Comparison of ENCODE assay signal across 8 cellular contexts in genomic region chr2:111884592-111884964, GRCh38. TPM values are rescaled to one million over a fixed set of nuclear protein-coding genes. Genes with fewer than 3 reads are reported as not detected.
DNase-seq lines count a peak whose midpoint lies in the region; ATAC-seq, FAIRE-seq and TF ChIP-seq lines count a peak whose summit lies in the region.

No MANE protein-coding gene starts in this region.

- peak overlapping the region; percentile 7 to 93 for H3K9ac ChIP-seq in kidney (ENCODE audit: low read length in 2 of 2)

- ATAC-seq in activated naive CD8-positive, alpha-beta T cell treated with anti-CD3 and anti-CD28 coated beads, Interleukin-2, amount 10 ng/mL, durations not matched to agents 7 days and 5 days (ENCODE audit: low read depth), result no peak
- no peak for ATAC-seq in GM21360 (IDR thresholded peaks at IDR 0.05; ENCODE audit: unreplicated experiment)

- POLR2A ChIA-PET in activated naive CD8-positive, alpha-beta T cell treated with anti-CD3 and anti-CD28 coated beads, Interleukin-2, amount 10 ng/mL, durations not matched to agents 7 days and 5 days (lab: Charles Lee), result interaction anchor here (1.4 to 1.9 kb wide), 2 partner anchors 13 to 171 kb away, joined by 4 to 15 read pairs; partner anchors contain the start of genes MERTK and TMEM87B

- no peaks in the 10 kb centered on the region for H3K9me3 Mint-ChIP-seq in HFFc6
- H3K9me3 Mint-ChIP-seq in activated naive CD8-positive, alpha-beta T cell treated with anti-CD3 and anti-CD28 coated beads, Interleukin-2, amount 10 ng/mL, durations not matched to agents 7 days and 5 days, result no peaks in the 10 kb centered on the region

- peaks cover 4% of the 10 kb centered on the region; the same call in 1 of the 2 replicates for H3K4me1 Mint-ChIP-seq in HFFc6 (ENCODE audit: low read depth)
- peaks cover 16% of the 10 kb centered on the region for H3K4me1 Mint-ChIP-seq in activated naive CD8-positive, alpha-beta T cell treated with anti-CD3 and anti-CD28 coated beads, Interleukin-2, amount 10 ng/mL, durations not matched to agents 7 days and 5 days

- no peaks in the 10 kb centered on the region for H3K4me1 ChIP-seq in kidney (ENCODE audit: control insufficient read depth in 1 of 2, insufficient read depth in 1 of 2, low read depth in 1 of 2, low read length in 2 of 2)
- no peaks in the 10 kb centered on the region for H3K4me1 ChIP-seq in testis

- H3K36me3 ChIP-seq in kidney (ENCODE audit: control insufficient read depth in 1 of 2, insufficient read depth in 2 of 2, low read length in 2 of 2), result no peaks in the 10 kb centered on the region
- no peaks in the 10 kb centered on the region for H3K36me3 ChIP-seq in testis (ENCODE audit: low read depth, missing control alignments)

- TF ChIP-seq CTCF in C4-2B (conservative IDR thresholded peaks at IDR 0.05) (no peak), HFFc6 (IDR thresholded peaks at IDR 0.05) (no peak), kidney (IDR thresholded peaks at IDR 0.05; ENCODE audit: borderline replicate concordance, extremely low read depth, insufficient read depth) (no peak), testis (IDR thresholded peaks at IDR 0.05) (no peak)

- DNase-seq in HFFc6 (no peak), kidney (no peak), testis (no peak), foreskin melanocyte (no peak)
- peak; percentile 43 for DNase-seq in activated naive CD8-positive, alpha-beta T cell treated with anti-CD3 and anti-CD28 coated beads, Interleukin-2, amount 10 ng/mL, durations not matched to agents 7 days and 5 days
- no peak for DNase-seq in effector CD4-positive, alpha-beta T cell

- H3K27me3 ChIP-seq in testis, result no peaks in the 10 kb centered on the region

- peak overlapping the region; percentile 81 to 95 for H3K4me3 ChIP-seq in kidney (ENCODE audit: low read length in 2 of 2)
- peak overlapping the region; percentile 90 to 97 for H3K4me3 ChIP-seq in testis

- H3K36me3 Mint-ChIP-seq in HFFc6 (ENCODE audit: low read depth), result no peaks in the 10 kb centered on the region
- H3K36me3 Mint-ChIP-seq in activated naive CD8-positive, alpha-beta T cell treated with anti-CD3 and anti-CD28 coated beads, Interleukin-2, amount 10 ng/mL, durations not matched to agents 7 days and 5 days, result peaks cover 2% of the 10 kb centered on the region

- no peak for FAIRE-seq in kidney (lab: Jason Lieb, UNC)

- TF ChIP-seq POLR2A in testis (IDR thresholded peaks at IDR 0.05), result no peak

- peak overlapping the region; percentile 84 for H3K27ac Mint-ChIP-seq in HFFc6
- peak overlapping the region; percentile 88 for H3K27ac Mint-ChIP-seq in activated naive CD8-positive, alpha-beta T cell treated with anti-CD3 and anti-CD28 coated beads, Interleukin-2, amount 10 ng/mL, durations not matched to agents 7 days and 5 days

- H3K27me3 Mint-ChIP-seq in HFFc6 (ENCODE audit: insufficient read depth), result no peaks in the 10 kb centered on the region
- H3K27me3 Mint-ChIP-seq in activated naive CD8-positive, alpha-beta T cell treated with anti-CD3 and anti-CD28 coated beads, Interleukin-2, amount 10 ng/mL, durations not matched to agents 7 days and 5 days, result no peaks in the 10 kb centered on the region

- intact Hi-C loops in kidney (cut with DNase I), result no loop called here
- intact Hi-C loops in testis (cut with DNase I; ENCODE audit: low total_unique reads), result no loop called here

- H3K27ac ChIP-seq in C4-2B (peak overlapping the region; percentile 96), kidney (ENCODE audit: low read depth in 2 of 2, low read length in 2 of 2) (peak overlapping the region; percentile 61 to 64), testis (peak overlapping the region; percentile 78 to 87)

- peak overlapping the region; percentile 94 for H3K4me3 Mint-ChIP-seq in HFFc6
- peak overlapping the region; percentile 96 for H3K4me3 Mint-ChIP-seq in activated naive CD8-positive, alpha-beta T cell treated with anti-CD3 and anti-CD28 coated beads, Interleukin-2, amount 10 ng/mL, durations not matched to agents 7 days and 5 days

- H3K9me3 ChIP-seq in kidney (ENCODE audit: control insufficient read depth in 1 of 2, low read length in 2 of 2), result no peaks in the 10 kb centered on the region
- H3K9me3 ChIP-seq in testis, result no peaks in the 10 kb centered on the region

- 16 to 20% methylated on average over 10 to 11 of the region's 11 CpGs for WGBS in testis, 2 donors

RNA-seq across cellular contexts. Expression of gene ANAPC1, which starts 0.6 kb away (rescaled TPM):
- total RNA-seq in HFFc6 (2021; fragmentation: NEBNext Ultra II Directional; extraction: Animal tissue kit (Norgen Biotek cat#: 25700)), result 10 to 100 TPM; 30.6 to 42.8 (median 38.0) TPM
- total RNA-seq in activated naive CD8-positive, alpha-beta T cell treated with anti-CD3 and anti-CD28 coated beads, Interleukin-2, amount 10 ng/mL, durations not matched to agents 7 days and 5 days, result 10 to 100 TPM; 55.9 to 58.8 TPM
- 33.2 TPM for total RNA-seq in kidney
- polyA plus RNA-seq in kidney (ENCODE audit: insufficient read depth, low read depth, low replicate concordance), result 5.8 TPM
- 10 to 100 TPM; 68.5 to 77.2 TPM for total RNA-seq in testis
- 32.6 TPM for polyA plus RNA-seq in testis (ENCODE audit: insufficient read depth, low read depth, low replicate concordance)

RNA-seq across cellular contexts. Expression of gene MERTK, which starts 13.8 kb away (rescaled TPM):
- total RNA-seq in HFFc6 (2021; fragmentation: NEBNext Ultra II Directional; extraction: Animal tissue kit (Norgen Biotek cat#: 25700)), result not detected
- total RNA-seq in activated naive CD8-positive, alpha-beta T cell treated with anti-CD3 and anti-CD28 coated beads, Interleukin-2, amount 10 ng/mL, durations not matched to agents 7 days and 5 days, result under 1 TPM; 0.74 to 0.89 TPM
- 32.2 TPM for total RNA-seq in kidney
- 9.2 TPM for polyA plus RNA-seq in kidney (ENCODE audit: insufficient read depth, low read depth, low replicate concordance)
- 10 to 100 TPM; 73.8 to 74.2 TPM for total RNA-seq in testis
- 28.9 TPM for polyA plus RNA-seq in testis (ENCODE audit: insufficient read depth, low read depth, low replicate concordance)

Comparison
In these comparisons a context has a peak if more than half of its experiments do, and no peak if none do; other contexts are left out.
1. RNA of gene MERTK, which starts 13.8 kb away (total RNA-seq): 73.8 to 74.2 TPM in testis and 32.2 TPM in kidney (single experiment); 0.74 to 0.89 TPM in activated naive CD8-positive, alpha-beta T cell treated with anti-CD3 and anti-CD28 coated beads, Interleukin-2, amount 10 ng/mL, durations not matched to agents 7 days and 5 days and not detected in HFFc6; every median in the first group is over 10 times any median in the second.
2. Peak in every context shown above with its lines, with median percentiles within 50 percentile points of each other: H3K27ac ChIP-seq.